ENCODE assay signal across 22 cellular contexts in genomic region chr5:171080151-171080938, GRCh38.
"Had no signal": no experiment of that assay in that cellular context is flagged by ENCODE, and none has a peak within 500 bp of the region (broad histone marks: within the 10 kb centered on the region; RNA-seq: fewer than 3 reads in every experiment).

No MANE protein-coding gene starts in this region.

- H3K4me3 ChIP-seq: coronary artery, heart right ventricle, left lung, pancreas, psoas muscle, tibial artery had no signal

- ATAC-seq: activated naive CD8-positive, alpha-beta T cell treated with anti-CD3 and anti-CD28 coated beads, Interleukin-2, amount 50 U/mL, for 24 hours; heart right ventricle; left lung; naive thymus-derived CD8-positive, alpha-beta T cell; psoas muscle; right cardiac atrium; stimulated activated naive CD8-positive, alpha-beta T cell treated with anti-CD3 and anti-CD28 coated beads, Interleukin-15, amount 100 ng/mL, for 72 hours had no signal

- H3K4me1 ChIP-seq: heart right ventricle, left lung, psoas muscle, tibial artery had no signal

- H3K4me1 Mint-ChIP-seq: activated CD4-positive, alpha-beta memory T cell treated with anti-CD3 and anti-CD28 coated beads, Interleukin-2, amount 10 ng/mL, durations not matched to agents 7 days and 5 days; activated CD4-positive, alpha-beta T cell treated with anti-CD3 and anti-CD28 coated beads, Interleukin-2, amount 10 ng/mL, durations not matched to agents 24 days and 14 days; activated naive CD8-positive, alpha-beta T cell treated with anti-CD3 and anti-CD28 coated beads, Interleukin-2, amount 50 U/mL, for 24 hours; mesothelial cell of epicardium; naive thymus-derived CD8-positive, alpha-beta T cell; stimulated activated naive CD8-positive, alpha-beta T cell treated with anti-CD3 and anti-CD28 coated beads, Interleukin-15, amount 100 ng/mL, for 72 hours had no signal

- H3K27ac Mint-ChIP-seq: activated CD4-positive, alpha-beta memory T cell treated with anti-CD3 and anti-CD28 coated beads, Interleukin-2, amount 10 ng/mL, durations not matched to agents 7 days and 5 days; activated CD4-positive, alpha-beta T cell treated with anti-CD3 and anti-CD28 coated beads, Interleukin-2, amount 10 ng/mL, durations not matched to agents 24 days and 14 days; activated naive CD8-positive, alpha-beta T cell treated with anti-CD3 and anti-CD28 coated beads, Interleukin-2, amount 50 U/mL, for 24 hours; activated T-helper 1 cell treated with anti-CD3 and anti-CD28 coated beads, Interleukin-12 subunit alpha, Interleukin-12 subunit beta, Interleukin-2, Interleukin-4 antibody, amounts not matched to agents 30 ng/mL and 10 ng/mL and 1 ng/mL, durations not matched to agents 14 hours and 24 hours and 36 hours; mesothelial cell of epicardium; naive thymus-derived CD8-positive, alpha-beta T cell; stimulated activated naive CD8-positive, alpha-beta T cell treated with anti-CD3 and anti-CD28 coated beads, Interleukin-15, amount 100 ng/mL, for 72 hours had no signal

- H3K27ac ChIP-seq: coronary artery, epithelial cell of prostate, heart right ventricle, left lung, neutrophil, pancreas, psoas muscle, tibial artery had no signal

- H3K27me3 ChIP-seq: heart right ventricle, left lung, neutrophil, pancreas, tibial artery had no signal

- H3K4me3 Mint-ChIP-seq: activated CD4-positive, alpha-beta memory T cell treated with anti-CD3 and anti-CD28 coated beads, Interleukin-2, amount 10 ng/mL, durations not matched to agents 7 days and 5 days; activated CD4-positive, alpha-beta T cell treated with anti-CD3 and anti-CD28 coated beads, Interleukin-2, amount 10 ng/mL, durations not matched to agents 24 days and 14 days; activated naive CD8-positive, alpha-beta T cell treated with anti-CD3 and anti-CD28 coated beads, Interleukin-2, amount 50 U/mL, for 24 hours; activated T-helper 1 cell treated with anti-CD3 and anti-CD28 coated beads, Interleukin-12 subunit alpha, Interleukin-12 subunit beta, Interleukin-2, Interleukin-4 antibody, amounts not matched to agents 30 ng/mL and 10 ng/mL and 1 ng/mL, durations not matched to agents 14 hours and 24 hours and 36 hours; mesothelial cell of epicardium; naive thymus-derived CD8-positive, alpha-beta T cell; stimulated activated naive CD8-positive, alpha-beta T cell treated with anti-CD3 and anti-CD28 coated beads, Interleukin-15, amount 100 ng/mL, for 72 hours had no signal

- H3K9me3 Mint-ChIP-seq: activated CD4-positive, alpha-beta T cell treated with anti-CD3 and anti-CD28 coated beads, Interleukin-2, amount 10 ng/mL, durations not matched to agents 24 days and 14 days; activated T-helper 1 cell treated with anti-CD3 and anti-CD28 coated beads, Interleukin-12 subunit alpha, Interleukin-12 subunit beta, Interleukin-2, Interleukin-4 antibody, amounts not matched to agents 30 ng/mL and 10 ng/mL and 1 ng/mL, durations not matched to agents 14 hours and 24 hours and 36 hours had no signal

- H3K27me3 Mint-ChIP-seq: activated CD4-positive, alpha-beta memory T cell treated with anti-CD3 and anti-CD28 coated beads, Interleukin-2, amount 10 ng/mL, durations not matched to agents 7 days and 5 days; activated CD4-positive, alpha-beta T cell treated with anti-CD3 and anti-CD28 coated beads, Interleukin-2, amount 10 ng/mL, durations not matched to agents 24 days and 14 days; activated naive CD8-positive, alpha-beta T cell treated with anti-CD3 and anti-CD28 coated beads, Interleukin-2, amount 50 U/mL, for 24 hours; naive thymus-derived CD8-positive, alpha-beta T cell; stimulated activated naive CD8-positive, alpha-beta T cell treated with anti-CD3 and anti-CD28 coated beads, Interleukin-15, amount 100 ng/mL, for 72 hours had no signal

- H3K36me3 ChIP-seq: heart right ventricle, left lung, neutrophil, pancreas had no signal

- H3K36me3 Mint-ChIP-seq: naive thymus-derived CD8-positive, alpha-beta T cell had no signal

- DNase-seq: activated CD4-positive, alpha-beta memory T cell treated with anti-CD3 and anti-CD28 coated beads, Interleukin-2, amount 10 ng/mL, durations not matched to agents 7 days and 5 days; activated CD4-positive, alpha-beta T cell treated with anti-CD3 and anti-CD28 coated beads, Interleukin-2, amount 10 ng/mL, durations not matched to agents 24 days and 14 days; activated gamma-delta T cell; activated naive CD4-positive, alpha-beta T cell treated with anti-CD3 and anti-CD28 coated beads, Interleukin-2, amount 50 U/mL, for 16 hours; activated naive CD8-positive, alpha-beta T cell treated with anti-CD3 and anti-CD28 coated beads, Interleukin-2, amount 50 U/mL, for 24 hours; activated T-cell treated with anti-CD3 and anti-CD28 coated beads for 4 hours; cerebellar nuclear complex; heart right ventricle; left lung; naive thymus-derived CD8-positive, alpha-beta T cell; pancreas; psoas muscle; right cardiac atrium; stimulated activated CD4-positive, alpha-beta T cell treated with anti-CD3 and anti-CD28 coated beads, Interleukin-12 subunit alpha, Interleukin-12 subunit beta, amount 100 ng/mL, for 4 hours; stimulated activated naive CD8-positive, alpha-beta T cell treated with anti-CD3 and anti-CD28 coated beads, Interleukin-15, amount 100 ng/mL, for 72 hours; T-helper 2 cell; tibial artery had no signal

- H3K9me3 ChIP-seq: neutrophil, pancreas, psoas muscle had no signal
